Comparison of ENCODE assay signal across 14 cellular contexts in the genomic region with DNA sequence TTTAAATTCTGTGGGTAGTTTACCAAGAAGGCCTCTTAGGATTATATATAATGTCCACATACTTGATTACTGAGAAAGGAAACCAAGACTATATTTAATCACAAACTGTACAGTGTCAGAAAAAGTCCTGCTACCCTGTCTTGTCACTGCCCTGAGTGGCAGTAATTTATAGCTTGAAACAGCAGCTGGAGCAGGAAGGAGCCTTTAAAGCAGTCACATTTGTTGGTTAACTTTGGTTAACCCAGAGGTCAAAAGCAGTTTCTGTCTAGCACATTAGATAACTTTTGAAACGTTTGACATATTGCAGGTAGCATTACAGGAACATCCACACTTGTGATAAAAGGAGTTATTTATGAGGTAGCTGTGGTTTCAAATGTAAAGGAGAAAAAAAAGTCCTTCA.
A peak's percentile ranks its signal among the peaks of the same experiment; 100 is the strongest.
DNase-seq lines count a peak whose midpoint lies in the region; ATAC-seq and TF ChIP-seq lines count a peak whose summit lies in the region.
"Had no signal": no experiment of that assay in that cellular context is flagged by ENCODE, and none has a peak within 500 bp of the region (broad histone marks: within the 10 kb centered on the region; RNA-seq: fewer than 3 reads in every experiment).

No MANE protein-coding gene starts in this region.

- no peaks in the 10 kb centered on the region for H4K20me1 ChIP-seq in OCI-LY7 (ENCODE audit: insufficient read depth, low read length)

- H3K27me3 Mint-ChIP-seq in chondrocyte (ENCODE audit: low read depth) = no peaks in the 10 kb centered on the region

- H3K36me3 Mint-ChIP-seq in chondrocyte (ENCODE audit: low read depth) = peaks cover 3% of the 10 kb centered on the region
- H3K36me3 Mint-ChIP-seq: WTC11 had no signal

- ATAC-seq in GM18511 (IDR thresholded peaks at IDR 0.05; ENCODE audit: unreplicated experiment) (peak; percentile 89), GM21515 (IDR thresholded peaks at IDR 0.05; ENCODE audit: unreplicated experiment) (peak; percentile 53), HG03175 (IDR thresholded peaks at IDR 0.05; ENCODE audit: unreplicated experiment) (peak; percentile 81)

- no peaks in the 10 kb centered on the region for H3K9me3 ChIP-seq in OCI-LY7 (ENCODE audit: low read length)
- H3K9me3 ChIP-seq: sigmoid colon had no signal

- H3K4me3 Mint-ChIP-seq in chondrocyte (ENCODE audit: unreplicated experiment) = no peak overlapping the region
- H3K4me3 Mint-ChIP-seq: WTC11 had no signal

- H3K27ac Mint-ChIP-seq in chondrocyte (ENCODE audit: unreplicated experiment) = peak overlapping the region; percentile 65
- H3K27ac Mint-ChIP-seq: WTC11 had no signal

- peaks cover 91% of the 10 kb centered on the region for H3K4me1 Mint-ChIP-seq in chondrocyte (ENCODE audit: low read depth)

- no peaks in the 10 kb centered on the region for H3K9me3 Mint-ChIP-seq in chondrocyte (ENCODE audit: low read depth)
- H3K9me3 Mint-ChIP-seq: WTC11 had no signal

- no TSS peak for BruUV-seq in OCI-LY7 (replicated peaks; lab: Mats Ljungman, UMichigan)

- no peak overlapping the region for H3K27ac ChIP-seq in OCI-LY7 (ENCODE audit: low read depth, low read length, poor library complexity, severe bottlenecking)
- H3K27ac ChIP-seq: sigmoid colon had no signal

- no peaks in the 10 kb centered on the region for H3K36me3 ChIP-seq in OCI-LY7 (ENCODE audit: insufficient read depth, low read length)
- H3K36me3 ChIP-seq: sigmoid colon had no signal

- CTCF ChIA-PET in OCI-LY7 (lab: Charles Lee; ENCODE audit: unreplicated experiment) = interaction anchor here (1.2 kb wide), 1 partner anchor 244 kb away, joined by 3 read pairs; no protein-coding TSS in a partner anchor

- H2AFZ ChIP-seq in OCI-LY7 (ENCODE audit: low read length) = no peak overlapping the region

- H3K9me2 ChIP-seq in OCI-LY7 (ENCODE audit: insufficient read depth, low read length) = no peaks in the 10 kb centered on the region

- POLR2A ChIA-PET in OCI-LY7 (lab: Charles Lee) = no interaction called here

- TF ChIP-seq CTCF in chondrocyte (IDR thresholded peaks at IDR 0.05) = no peak
- no peak for TF ChIP-seq CTCF in OCI-LY7 (conservative IDR thresholded peaks at IDR 0.05; ENCODE audit: low read length)

- no peak for DNase-seq in chondrocyte (ENCODE audit: low spot score)
- DNase-seq in OCI-LY7 (ENCODE audit: low spot score) = no peak
- no peak for DNase-seq in NCI-H524 (lab: John Stamatoyannopoulos, UW)
- DNase-seq in T1000 (lab: John Stamatoyannopoulos, UW) = no peak
- DNase-seq in Ammon's horn (ENCODE audit: low spot score) = no peak
- DNase-seq: activated T-cell treated with anti-CD3 and anti-CD28 coated beads, Interleukin-2, amount 50 U/mL, for 48 hours; AML-193; erythroblast; NCI-H2107; sigmoid colon had no signal

- no peak overlapping the region for H3K4me3 ChIP-seq in OCI-LY7 (ENCODE audit: low read depth, low read length, poor library complexity, severe bottlenecking)
- H3K4me3 ChIP-seq: sigmoid colon had no signal

- no peak overlapping the region for H3K4me2 ChIP-seq in OCI-LY7 (ENCODE audit: low read length)

- no peaks in the 10 kb centered on the region for H3K4me1 ChIP-seq in OCI-LY7 (ENCODE audit: insufficient read depth, low read length, poor library complexity, severe bottlenecking)

- H3K79me2 ChIP-seq in OCI-LY7 (ENCODE audit: insufficient read depth, low read depth, low read length) = no peaks in the 10 kb centered on the region

- intact Hi-C loops in OCI-LY7 (cut with micrococcal nuclease; ENCODE audit: unreplicated experiment) = no loop called here
